In the genomic region with DNA sequence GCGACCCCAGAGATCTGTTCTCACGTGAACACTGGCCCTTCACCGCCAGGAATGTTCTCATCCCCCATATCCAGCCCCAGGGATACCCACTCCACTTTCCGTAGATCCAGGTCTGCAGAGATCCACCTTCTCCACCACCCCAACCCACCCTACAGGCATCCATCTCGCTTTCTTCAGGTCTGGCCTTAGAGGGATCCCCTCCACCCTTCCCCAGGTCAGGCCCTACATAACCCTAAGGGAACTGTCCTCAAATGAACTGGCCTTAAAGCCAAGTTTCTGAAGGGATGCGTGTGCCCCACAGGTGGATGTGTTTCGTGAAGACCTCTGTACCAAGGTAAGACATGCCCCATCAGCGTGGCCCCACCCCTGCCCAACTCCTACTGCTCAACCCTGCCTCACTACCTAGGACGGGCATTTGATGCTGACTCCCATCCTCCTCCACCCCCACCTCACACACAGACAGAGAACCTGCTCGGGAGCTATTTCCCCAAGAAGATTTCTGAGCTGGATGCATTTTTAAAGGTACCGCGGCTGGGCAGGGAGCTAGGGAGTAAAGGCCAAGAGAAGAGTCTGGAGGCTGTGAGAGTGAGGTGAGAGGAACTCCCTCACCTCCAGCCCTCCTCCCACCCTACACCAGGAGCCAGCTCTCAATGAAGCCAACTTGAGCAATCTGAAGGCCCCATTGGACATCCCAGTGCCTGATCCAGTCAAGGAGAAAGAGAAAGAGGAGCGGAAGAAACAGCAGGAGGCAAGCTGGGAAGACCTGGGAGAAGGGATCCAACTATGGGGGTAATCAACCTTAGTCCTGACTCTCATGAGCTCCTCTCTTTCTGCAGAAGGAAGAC, we compare ENCODE assay signal across 8 cellular contexts. TPM values are rescaled to one million over a fixed set of nuclear protein-coding genes. Genes with fewer than 3 reads are reported as not detected.
DNase-seq lines count a peak whose midpoint lies in the region; ATAC-seq, FAIRE-seq and TF ChIP-seq lines count a peak whose summit lies in the region.

No MANE protein-coding gene starts in this region.

- in situ Hi-C loops in GM12878 (cut with MboI) = no loop called here

- ATAC-seq in GM12878 = no peak
- ATAC-seq in GM21526 (IDR thresholded peaks at IDR 0.05; ENCODE audit: low FRiP score, unreplicated experiment) = no peak
- no peak for ATAC-seq in GM21825 (IDR thresholded peaks at IDR 0.05; ENCODE audit: unreplicated experiment)
- ATAC-seq in HG02642 (IDR thresholded peaks at IDR 0.05; ENCODE audit: poor library complexity, unreplicated experiment) = no peak

- H4K8ac ChIP-seq in mesenchymal stem cell (ENCODE audit: low read length) = no peak overlapping the region

- no peak overlapping the region for H2BK120ac ChIP-seq in mesenchymal stem cell (ENCODE audit: low read depth, low read length)

- H4K91ac ChIP-seq in mesenchymal stem cell (ENCODE audit: low read length) = no peak overlapping the region

- H3K4me1 ChIP-seq in GM12878 (ENCODE audit: control insufficient read depth, insufficient read depth, low read length) (peaks cover 40% of the 10 kb centered on the region), mesenchymal stem cell (ENCODE audit: control insufficient read depth, insufficient read depth, low read depth, low read length) (peaks cover 19% of the 10 kb centered on the region), vagina (peaks cover 46% of the 10 kb centered on the region)

- no peak overlapping the region for H2AK5ac ChIP-seq in mesenchymal stem cell (ENCODE audit: low read length, severe bottlenecking)

- H3K9me3 ChIP-seq in GM12878 (replicated peaks; ENCODE audit: control insufficient read depth, insufficient read depth, low read length) (no peaks in the 10 kb centered on the region), mesenchymal stem cell (ENCODE audit: control insufficient read depth, low read length) (no peaks in the 10 kb centered on the region), vagina (no peaks in the 10 kb centered on the region)

- CTCF ChIA-PET in GM12878 (lab: Yijun Ruan, JAX) = interaction anchor here (0.6 to 4.9 kb wide), 11 partner anchors 9 to 171 kb away, joined by 3 to 39 read pairs (median 5); partner anchors contain the start of genes CIDEB, DCAF11, IRF9 and NRL

- H3K9ac ChIP-seq in GM12878 (ENCODE audit: control insufficient read depth, insufficient read depth, low read length) = peak overlapping the region; percentile 96
- H3K9ac ChIP-seq in mesenchymal stem cell (ENCODE audit: low read length) = peak overlapping the region; percentile 88

- H3K23ac ChIP-seq in mesenchymal stem cell (ENCODE audit: low read length in 2 of 2) = peak overlapping the region in 1 of 2 experiments; percentile 94

- peak overlapping the region in 1 of 2 experiments; percentile 84 for H2BK12ac ChIP-seq in mesenchymal stem cell (ENCODE audit: low read length in 2 of 2)

- H2BK15ac ChIP-seq in mesenchymal stem cell (ENCODE audit: low read depth, poor library complexity, severe bottlenecking) = no peak overlapping the region

- no peaks in the 10 kb centered on the region for H4K20me1 ChIP-seq in GM12878 (ENCODE audit: control insufficient read depth, insufficient read depth)

- TF ChIP-seq POLR2A in GM12878 (IDR thresholded peaks at IDR 0.05; ENCODE audit: low read depth, low read length) = no peak
- TF ChIP-seq POLR2A in vagina (IDR thresholded peaks at IDR 0.05) = no peak

- TF ChIP-seq EP300 in GM12878 (IDR thresholded peaks at IDR 0.05; ENCODE audit: borderline replicate concordance in 1 of 2, control insufficient read depth in 1 of 2, low read depth in 2 of 2, low read length in 2 of 2) = no peak

- peak overlapping the region in 1 of 2 experiments; percentile 93 for H3K14ac ChIP-seq in mesenchymal stem cell (ENCODE audit: low read length in 2 of 2)

- peaks cover 55% of the 10 kb centered on the region for H3K79me2 ChIP-seq in GM12878 (ENCODE audit: control insufficient read depth, insufficient read depth, low read length)

- SMC1A ChIA-PET in GM12878 (lab: Charles Lee; ENCODE audit: uncharacterized antibody, unreplicated experiment) = interaction anchor here (0.8 to 7.7 kb wide), 9 partner anchors 8 to 171 kb away, joined by 3 to 70 read pairs (median 18); partner anchors contain the start of genes CIDEB, DCAF11, IRF9 and NRL

- H3K79me1 ChIP-seq in mesenchymal stem cell (replicated peaks; ENCODE audit: low read length, poor library complexity, severe bottlenecking) = peaks cover 26% of the 10 kb centered on the region

- H3K18ac ChIP-seq in mesenchymal stem cell (ENCODE audit: low read depth in 1 of 2, low read length in 2 of 2) = peak overlapping the region in 1 of 2 experiments; percentile 21

- WGBS in GM12878 (ENCODE audit: insufficient coverage, insufficient replicate concordance, low lambda C conversion rate, missing lambda C conversion rate) = 17% methylated on average over 13 of the region's 13 CpGs
- WGBS in mesenchymal stem cell = 46% methylated on average over 10 of the region's 13 CpGs

- H3K27me3 ChIP-seq in GM12878 (replicated peaks in 1 of 2; ENCODE audit: control insufficient read depth in 2 of 2, insufficient read depth in 2 of 2, low read length in 1 of 2) = no peaks in the 10 kb centered on the region
- H3K27me3 ChIP-seq in mesenchymal stem cell (ENCODE audit: control insufficient read depth in 1 of 2, insufficient read depth in 1 of 2, low read length in 2 of 2) = no peaks in the 10 kb centered on the region
- no peaks in the 10 kb centered on the region for H3K27me3 ChIP-seq in vagina

- H3K36me3 ChIP-seq in GM12878 (ENCODE audit: control insufficient read depth in 2 of 2, insufficient read depth in 2 of 2, low read length in 1 of 2) = peaks cover 9 to 12% of the 10 kb centered on the region in 2 experiments; a peak in 3 of 4 replicates
- peaks cover 27% of the 10 kb centered on the region in 2 experiments for H3K36me3 ChIP-seq in mesenchymal stem cell (ENCODE audit: control insufficient read depth in 1 of 2, insufficient read depth in 2 of 2, low read depth in 1 of 2, low read length in 2 of 2)
- peaks cover 0 to 22% of the 10 kb centered on the region in 2 donors for H3K36me3 ChIP-seq in vagina

- no TSS peak for BruUV-seq in GM12878 (replicated peaks; lab: Mats Ljungman, UMichigan)

- RAD21 ChIA-PET in GM12878 (lab: Charles Lee; ENCODE audit: unreplicated experiment) = interaction anchor here (0.8 to 6.8 kb wide), 11 partner anchors 10 to 106 kb away, joined by 3 to 69 read pairs (median 9); partner anchors contain the start of genes DCAF11, IPO4, IRF9 and NRL

- no peak for FAIRE-seq in GM12878 (lab: Jason Lieb, UNC)

- H3K4me3 ChIP-seq in GM12878 (peak overlapping the region; percentile 99), mesenchymal stem cell (ENCODE audit: insufficient read depth in 1 of 2, low read depth in 1 of 2, low read length in 2 of 2) (peak overlapping the region; percentile 81 to 91), vagina (peak overlapping the region; percentile 68 to 100)

- peak; percentile 24 for DNase-seq in stimulated activated CD4-positive, alpha-beta T cell treated with anti-CD3 and anti-CD28 coated beads, Interleukin-4, amount 100 ng/mL, for 1 hour
- no peak for DNase-seq in stimulated activated CD4-positive, alpha-beta T cell treated with anti-CD3 and anti-CD28 coated beads, Interleukin-1b, Interleukin-23, amount 100 ng/mL, for 48 hours
- DNase-seq in GM12878 (ENCODE audit: low read depth, low spot score) (no peak), mesenchymal stem cell (no peak), vagina (ENCODE audit: extremely low spot score in 2 of 2) (no peak)

- peak overlapping the region in 1 of 2 experiments; percentile 94 for H3K4ac ChIP-seq in mesenchymal stem cell (ENCODE audit: low read depth in 1 of 2, low read length in 2 of 2)

- intact Hi-C loops in GM12878 (cut with micrococcal nuclease; ENCODE audit: unreplicated experiment) = no loop called here
- intact Hi-C loops in vagina (cut with DNase I) = no loop called here

- TF ChIP-seq RAD21 in GM12878 (IDR thresholded peaks at IDR 0.05; ENCODE audit: insufficient read depth, low read depth, low read length) = no peak

- POLR2A ChIA-PET in GM12878 (lab: Charles Lee) = interaction anchor here (0.6 to 11.6 kb wide), 12 partner anchors 7 to 94 kb away, joined by 3 to 276 read pairs (median 9); partner anchors contain the start of genes DCAF11, IRF9, NRL and PSME2

- H2BK5ac ChIP-seq in mesenchymal stem cell (ENCODE audit: low read depth, low read length, poor library complexity, severe bottlenecking) = no peak overlapping the region

- TF ChIP-seq CTCF in GM12878 (IDR thresholded peaks at IDR 0.05 in 2 of 3, conservative IDR thresholded peaks at IDR 0.05 in 1 of 3; ENCODE audit: control insufficient read depth in 2 of 3, extremely low read depth in 1 of 3, insufficient read depth in 1 of 3, low read depth in 3 of 3, low read length in 3 of 3) = no peak
- TF ChIP-seq CTCF in vagina (IDR thresholded peaks at IDR 0.05) = no peak

- H2AFZ ChIP-seq in GM12878 (ENCODE audit: control insufficient read depth, low read depth, low read length) (no peak overlapping the region), mesenchymal stem cell (ENCODE audit: low read depth, low read length) (no peak overlapping the region)

- H3K27ac ChIP-seq in GM12878 (ENCODE audit: control insufficient read depth, insufficient read depth) = peak overlapping the region; percentile 95
- H3K27ac ChIP-seq in mesenchymal stem cell (ENCODE audit: low read length, poor library complexity, severe bottlenecking) = no peak overlapping the region
- peak overlapping the region; percentile 85 for H3K27ac ChIP-seq in vagina

- H3K4me2 ChIP-seq in GM12878 (ENCODE audit: control insufficient read depth, insufficient read depth) (peak overlapping the region; percentile 81), mesenchymal stem cell (ENCODE audit: low read length, poor library complexity, severe bottlenecking) (peak overlapping the region; percentile 79)

RNA-seq across cellular contexts. Expression of gene PSME1, which starts 0.9 kb away (rescaled TPM):
- total RNA-seq in GM12878 (2013; cell fraction: nucleolus; rRNA removed) = 40.4 and 42.8 TPM in 2 replicates
- 324 and 373 TPM in 2 replicates for total RNA-seq in GM12878 (2014; rRNA removed)
- 367 and 377 TPM in 2 replicates for total RNA-seq in GM12878 (2014; rRNA removed; fragmentation: Illumina TruSeq; extraction: Trizol)
- total RNA-seq in GM12878 (2021) = 396 and 402 TPM in 2 replicates
- polyA plus RNA-seq in GM12878 (2011; ENCODE audit: low read depth) = 326 TPM
- polyA plus RNA-seq in GM12878 (2011; rRNA removed) = 138 and 250 TPM in 2 replicates
- 172 and 216 TPM in 2 replicates for polyA plus RNA-seq in GM12878 (2011; cell fraction: cytosol; rRNA removed)
- 219 and 223 TPM in 2 replicates for polyA plus RNA-seq in GM12878 (2011; cell fraction: nucleus; rRNA removed)
- polyA plus RNA-seq in GM12878 (2012) = 245 and 328 TPM in 2 replicates
- polyA plus RNA-seq in GM12878 (2014; fragmentation: Illumina TruSeq; extraction: Trizol) = 354 and 428 TPM in 2 replicates
- 1,000 to 10,000 TPM; 1,299 to 1,378 TPM for polyA plus RNA-seq in GM12878 (2014; fragmentation: Nextera tagmentation; extraction: Ambion mirVana)
- polyA plus RNA-seq in GM12878 (2014; rRNA removed) = 248 and 257 TPM in 2 replicates
- 100 to 1,000 TPM; 769 to 810 TPM for polyA plus RNA-seq in GM12878 (2016; fragmentation: Nextera tagmentation; extraction: Ambion mirVana)
- polyA minus RNA-seq in GM12878 (2011; rRNA and poly(A)+ RNA removed) = 55.2 and 65.8 TPM in 2 replicates
- polyA minus RNA-seq in GM12878 (2011; cell fraction: cytosol; rRNA and poly(A)+ RNA removed) = 41.1 and 46.6 TPM in 2 replicates
- polyA minus RNA-seq in GM12878 (2011; cell fraction: nucleus; rRNA and poly(A)+ RNA removed) = 32.4 and 34.8 TPM in 2 replicates
- 210 TPM for polyA plus RNA-seq in mesenchymal stem cell (2013, experiment 1 of 2)
- polyA plus RNA-seq in mesenchymal stem cell (2013, experiment 2 of 2) = 213 TPM
- total RNA-seq in vagina = 118 TPM

RNA-seq across cellular contexts. Expression of gene EMC9, which starts 4.5 kb away (rescaled TPM):
- 25.2 and 28.8 TPM in 2 replicates for total RNA-seq in GM12878 (2013; cell fraction: nucleolus; rRNA removed)
- total RNA-seq in GM12878 (2014; rRNA removed) (39.5 and 42.6 TPM in 2 replicates), GM12878 (2014; rRNA removed; fragmentation: Illumina TruSeq; extraction: Trizol) (15.8 and 20.2 TPM in 2 replicates), GM12878 (2021) (40.9 and 45.7 TPM in 2 replicates), vagina (23.8 TPM)
- polyA plus RNA-seq in GM12878 (2011; ENCODE audit: low read depth) = 14.2 TPM
- polyA plus RNA-seq in GM12878 (2011; rRNA removed) (11.6 and 18.1 TPM in 2 replicates), GM12878 (2014; fragmentation: Illumina TruSeq; extraction: Trizol) (10.6 and 15.3 TPM in 2 replicates), GM12878 (2014; fragmentation: Nextera tagmentation; extraction: Ambion mirVana) (10 to 100 TPM; 15.5 to 17.8 TPM), GM12878 (2014; rRNA removed) (44.7 and 46.2 TPM in 2 replicates), GM12878 (2016; fragmentation: Nextera tagmentation; extraction: Ambion mirVana) (10 to 100 TPM; 51.0 to 60.5 TPM)
- 26.8 and 41.6 TPM in 2 replicates for polyA plus RNA-seq in GM12878 (2011; cell fraction: cytosol; rRNA removed)
- polyA plus RNA-seq in GM12878 (2011; cell fraction: nucleus; rRNA removed) = 89.7 and 93.0 TPM in 2 replicates
- polyA plus RNA-seq in GM12878 (2012) = 32.5 and 36.2 TPM in 2 replicates
- 18.3 and 23.2 TPM in 2 replicates for polyA minus RNA-seq in GM12878 (2011; rRNA and poly(A)+ RNA removed)
- 6.7 and 11.8 TPM in 2 replicates for polyA minus RNA-seq in GM12878 (2011; cell fraction: cytosol; rRNA and poly(A)+ RNA removed)
- polyA minus RNA-seq in GM12878 (2011; cell fraction: nucleus; rRNA and poly(A)+ RNA removed) = 22.5 and 30.4 TPM in 2 replicates
- polyA plus RNA-seq in mesenchymal stem cell (2013, experiment 1 of 2) = 10.9 TPM
- polyA plus RNA-seq in mesenchymal stem cell (2013, experiment 2 of 2) = 11.1 TPM

RNA-seq across cellular contexts. Expression of gene FITM1, which starts 6.4 kb away (rescaled TPM):
- total RNA-seq in GM12878 (2013; cell fraction: nucleolus; rRNA removed) = 1.5 and 1.8 TPM in 2 replicates
- 1.9 and 2.0 TPM in 2 replicates for total RNA-seq in GM12878 (2014; rRNA removed)
- 0.18 and 0.27 TPM in 2 replicates for total RNA-seq in GM12878 (2014; rRNA removed; fragmentation: Illumina TruSeq; extraction: Trizol)
- 0.64 TPM in 2 replicates for total RNA-seq in GM12878 (2021)
- polyA plus RNA-seq in GM12878 (2011; ENCODE audit: low read depth) = not detected
- 0.09 and 0.49 TPM in 2 replicates for polyA plus RNA-seq in GM12878 (2011; rRNA removed)
- polyA plus RNA-seq in GM12878 (2011; cell fraction: cytosol; rRNA removed) = 0.67 and 0.97 TPM in 2 replicates
- 2.8 and 3.5 TPM in 2 replicates for polyA plus RNA-seq in GM12878 (2011; cell fraction: nucleus; rRNA removed)
- 0.30 and 0.38 TPM in 2 replicates for polyA plus RNA-seq in GM12878 (2012)
- 0.28 TPM in 1 of 2 replicates, not detected in the other for polyA plus RNA-seq in GM12878 (2014; fragmentation: Illumina TruSeq; extraction: Trizol)
- polyA plus RNA-seq in GM12878 (2014; fragmentation: Nextera tagmentation; extraction: Ambion mirVana) = under 1 TPM in 1 of 2 experiments, not detected in 1; 0.11 TPM
- 0.76 and 1.3 TPM in 2 replicates for polyA plus RNA-seq in GM12878 (2014; rRNA removed)
- polyA plus RNA-seq in GM12878 (2016; fragmentation: Nextera tagmentation; extraction: Ambion mirVana) = under 1 TPM in 1 of 2 experiments, not detected in 1; 0.42 TPM
- polyA minus RNA-seq in GM12878 (2011; rRNA and poly(A)+ RNA removed) = 0.66 and 0.82 TPM in 2 replicates
- polyA minus RNA-seq in GM12878 (2011; cell fraction: cytosol; rRNA and poly(A)+ RNA removed) = 1.6 TPM in 1 of 2 replicates, not detected in the other
- 0.60 and 1.3 TPM in 2 replicates for polyA minus RNA-seq in GM12878 (2011; cell fraction: nucleus; rRNA and poly(A)+ RNA removed)
- 0.21 TPM for polyA plus RNA-seq in mesenchymal stem cell (2013, experiment 1 of 2)
- polyA plus RNA-seq in mesenchymal stem cell (2013, experiment 2 of 2) = 0.12 TPM
- total RNA-seq in vagina = not detected

RNA-seq across cellular contexts. Expression of gene PSME2, which starts 9.5 kb away (rescaled TPM):
- total RNA-seq in GM12878 (2013; cell fraction: nucleolus; rRNA removed) = 107 and 115 TPM in 2 replicates
- total RNA-seq in GM12878 (2014; rRNA removed) = 861 and 965 TPM in 2 replicates
- 713 and 731 TPM in 2 replicates for total RNA-seq in GM12878 (2014; rRNA removed; fragmentation: Illumina TruSeq; extraction: Trizol)
- total RNA-seq in GM12878 (2021) = 554 and 559 TPM in 2 replicates
- polyA plus RNA-seq in GM12878 (2011; ENCODE audit: low read depth) = 477 TPM
- 409 and 510 TPM in 2 replicates for polyA plus RNA-seq in GM12878 (2011; rRNA removed)
- 329 and 453 TPM in 2 replicates for polyA plus RNA-seq in GM12878 (2011; cell fraction: cytosol; rRNA removed)
- 907 and 945 TPM in 2 replicates for polyA plus RNA-seq in GM12878 (2011; cell fraction: nucleus; rRNA removed)
- 335 and 418 TPM in 2 replicates for polyA plus RNA-seq in GM12878 (2012)
- 828 and 873 TPM in 2 replicates for polyA plus RNA-seq in GM12878 (2014; fragmentation: Illumina TruSeq; extraction: Trizol)
- polyA plus RNA-seq in GM12878 (2014; fragmentation: Nextera tagmentation; extraction: Ambion mirVana) = 1,000 to 10,000 TPM; 3,045 to 3,542 TPM
- polyA plus RNA-seq in GM12878 (2014; rRNA removed) = 862 and 900 TPM in 2 replicates
- polyA plus RNA-seq in GM12878 (2016; fragmentation: Nextera tagmentation; extraction: Ambion mirVana) = 1,000 to 10,000 TPM; 1,453 to 1,543 TPM
- polyA minus RNA-seq in GM12878 (2011; rRNA and poly(A)+ RNA removed) = 154 and 207 TPM in 2 replicates
- 61.7 and 82.5 TPM in 2 replicates for polyA minus RNA-seq in GM12878 (2011; cell fraction: cytosol; rRNA and poly(A)+ RNA removed)
- 139 and 176 TPM in 2 replicates for polyA minus RNA-seq in GM12878 (2011; cell fraction: nucleus; rRNA and poly(A)+ RNA removed)
- polyA plus RNA-seq in mesenchymal stem cell (2013, experiment 1 of 2) = 174 TPM
- polyA plus RNA-seq in mesenchymal stem cell (2013, experiment 2 of 2) = 169 TPM
- 131 TPM for total RNA-seq in vagina

RNA-seq across cellular contexts. Expression of gene RNF31, which starts 10.4 kb away (rescaled TPM):
- total RNA-seq in GM12878 (2013; cell fraction: nucleolus; rRNA removed) = 123 and 142 TPM in 2 replicates
- total RNA-seq in GM12878 (2014; rRNA removed) (69.5 and 73.5 TPM in 2 replicates), GM12878 (2014; rRNA removed; fragmentation: Illumina TruSeq; extraction: Trizol) (27.2 and 29.6 TPM in 2 replicates), GM12878 (2021) (87.0 and 92.7 TPM in 2 replicates), vagina (87.9 TPM)
- 31.8 TPM for polyA plus RNA-seq in GM12878 (2011; ENCODE audit: low read depth)
- polyA plus RNA-seq in GM12878 (2011; rRNA removed) (12.3 and 20.8 TPM in 2 replicates), GM12878 (2014; fragmentation: Illumina TruSeq; extraction: Trizol) (29.8 and 47.1 TPM in 2 replicates), GM12878 (2014; fragmentation: Nextera tagmentation; extraction: Ambion mirVana) (10 to 100 TPM in 1 of 2 experiments, 1 to 10 TPM in 1; 8.5 to 19.0 TPM), GM12878 (2014; rRNA removed) (61.8 and 66.7 TPM in 2 replicates), GM12878 (2016; fragmentation: Nextera tagmentation; extraction: Ambion mirVana) (10 to 100 TPM; 56.9 to 72.7 TPM)
- polyA plus RNA-seq in GM12878 (2011; cell fraction: cytosol; rRNA removed) = 23.5 and 29.2 TPM in 2 replicates
- 104 and 183 TPM in 2 replicates for polyA plus RNA-seq in GM12878 (2011; cell fraction: nucleus; rRNA removed)
- polyA plus RNA-seq in GM12878 (2012) = 52.3 and 84.3 TPM in 2 replicates
- 52.4 and 72.1 TPM in 2 replicates for polyA minus RNA-seq in GM12878 (2011; rRNA and poly(A)+ RNA removed)
- 15.9 and 20.8 TPM in 2 replicates for polyA minus RNA-seq in GM12878 (2011; cell fraction: cytosol; rRNA and poly(A)+ RNA removed)
- polyA minus RNA-seq in GM12878 (2011; cell fraction: nucleus; rRNA and poly(A)+ RNA removed) = 63.3 and 133 TPM in 2 replicates
- 57.9 TPM for polyA plus RNA-seq in mesenchymal stem cell (2013, experiment 1 of 2)
- polyA plus RNA-seq in mesenchymal stem cell (2013, experiment 2 of 2) = 54.2 TPM
